ENCODE assay signal across 7 cellular contexts in genomic region chrX:11235377-11235776, GRCh38. TPM values are rescaled to one million over a fixed set of nuclear protein-coding genes. Genes with fewer than 3 reads are reported as not detected.
"Had no signal": no experiment of that assay in that cellular context is flagged by ENCODE, and none has a peak within 500 bp of the region (broad histone marks: within the 10 kb centered on the region; RNA-seq: fewer than 3 reads in every experiment).

No MANE protein-coding gene starts in this region.

RNA-seq across cellular contexts. Expression of gene AMELX, which starts 57.8 kb away (rescaled TPM):
- total RNA-seq: M059J, NCI-H460, PC-3, Peyer's patch, Right ventricle myocardium superior, SJSA1 had no signal
- polyA plus RNA-seq: SK-N-SH had no signal
